ENCODE assay signal across 1 cellular context in genomic region chr9:134910146-134910545, GRCh38.
TF ChIP-seq lines count a peak whose summit lies in the region.

No MANE protein-coding gene starts in this region.

TF ChIP-seq in H1, 55 proteins besides CTCF, POLR2A, EP300 and RAD21:
- TF ChIP-seq TAF1 (IDR thresholded peaks at IDR 0.05; ENCODE audit: low read depth, low read length) (no peak), GTF2F1 (IDR thresholded peaks at IDR 0.05; ENCODE audit: borderline replicate concordance, low read depth, low read length) (no peak), KDM1A (IDR thresholded peaks at IDR 0.05; ENCODE audit: borderline replicate concordance, low read length) (no peak), CREB1 (IDR thresholded peaks at IDR 0.05) (no peak), POU5F1 (IDR thresholded peaks at IDR 0.05; ENCODE audit: low read depth, low read length) (no peak), TCF12 (IDR thresholded peaks at IDR 0.05; ENCODE audit: low read depth, low read length) (no peak), BACH1 (IDR thresholded peaks at IDR 0.05; ENCODE audit: low read length) (no peak), KDM4A (IDR thresholded peaks at IDR 0.05; ENCODE audit: low read depth, low read length, severe bottlenecking) (no peak), TBP (IDR thresholded peaks at IDR 0.05; ENCODE audit: low read depth, low read length) (no peak), SAP30 (IDR thresholded peaks at IDR 0.05; ENCODE audit: insufficient read depth, insufficient replicate concordance, low read length) (no peak), TEAD4 (IDR thresholded peaks at IDR 0.05; ENCODE audit: low read depth, low read length) (no peak), NANOG (IDR thresholded peaks at IDR 0.05; ENCODE audit: insufficient read depth, low read depth, low read length, poor library complexity, severe bottlenecking) (no peak), BRCA1 (IDR thresholded peaks at IDR 0.05; ENCODE audit: low read depth, low read length) (no peak), FOSL1 (IDR thresholded peaks at IDR 0.05; ENCODE audit: insufficient read depth, low read depth, low read length) (no peak)
TF ChIP-seq in H1: peak in this region for 0.
